ENCODE assay signal across 25 cellular contexts in genomic region chr20:48885237-48885636, GRCh38.
"Had no signal": no experiment of that assay in that cellular context is flagged by ENCODE, and none has a peak within 500 bp of the region (broad histone marks: within the 10 kb centered on the region; RNA-seq: fewer than 3 reads in every experiment).

No MANE protein-coding gene starts in this region.

- H3K27me3 ChIP-seq: MG63, Peyer's patch, SJCRH30 had no signal

- H3K4me1 ChIP-seq: Peyer's patch, SJCRH30 had no signal

- H2AFZ ChIP-seq: PC-9 had no signal

- H3K4me3 ChIP-seq: MG63, PC-9, Peyer's patch, SJCRH30 had no signal

- H3K36me3 ChIP-seq: MG63, Peyer's patch, SJCRH30 had no signal

- FAIRE-seq: HTR-8/SVneo had no signal

- H3K9me3 ChIP-seq: MG63, Peyer's patch, SJCRH30 had no signal

- H3K27ac ChIP-seq: HL-60, PC-9, Peyer's patch, SJCRH30 had no signal

- ATAC-seq: Right ventricle myocardium inferior had no signal

- DNase-seq: Karpas-422; KG1; MG63; NCI-H1092; NCI-H1105 treated with DMSO at 0.1 percent for 48 hours; NCI-H1417 treated with DMSO at 0.1 percent for 48 hours; NCI-H146; NCI-H1694 treated with DMSO at 0.1 percent for 48 hours; NCI-H2029; NCI-H2081 treated with DMSO at 0.1 percent for 48 hours; NCI-H2171; NCI-H226; NCI-H446; NCI-H510A; NCI-H524 treated with DMSO at 0.1 percent for 48 hours; NCI-H69; NCI-H774; NK-92 treated with Interleukin-12 subunit alpha and Interleukin-12 subunit beta, amount 100 ng/mL, for 24 hours; PC-9; Peyer's patch; SHP77 treated with DMSO at 0.1 percent for 48 hours; SJCRH30 had no signal

- H3K4me2 ChIP-seq: PC-9 had no signal
